Comparison of ENCODE assay signal across 8 cellular contexts in the genomic region with DNA sequence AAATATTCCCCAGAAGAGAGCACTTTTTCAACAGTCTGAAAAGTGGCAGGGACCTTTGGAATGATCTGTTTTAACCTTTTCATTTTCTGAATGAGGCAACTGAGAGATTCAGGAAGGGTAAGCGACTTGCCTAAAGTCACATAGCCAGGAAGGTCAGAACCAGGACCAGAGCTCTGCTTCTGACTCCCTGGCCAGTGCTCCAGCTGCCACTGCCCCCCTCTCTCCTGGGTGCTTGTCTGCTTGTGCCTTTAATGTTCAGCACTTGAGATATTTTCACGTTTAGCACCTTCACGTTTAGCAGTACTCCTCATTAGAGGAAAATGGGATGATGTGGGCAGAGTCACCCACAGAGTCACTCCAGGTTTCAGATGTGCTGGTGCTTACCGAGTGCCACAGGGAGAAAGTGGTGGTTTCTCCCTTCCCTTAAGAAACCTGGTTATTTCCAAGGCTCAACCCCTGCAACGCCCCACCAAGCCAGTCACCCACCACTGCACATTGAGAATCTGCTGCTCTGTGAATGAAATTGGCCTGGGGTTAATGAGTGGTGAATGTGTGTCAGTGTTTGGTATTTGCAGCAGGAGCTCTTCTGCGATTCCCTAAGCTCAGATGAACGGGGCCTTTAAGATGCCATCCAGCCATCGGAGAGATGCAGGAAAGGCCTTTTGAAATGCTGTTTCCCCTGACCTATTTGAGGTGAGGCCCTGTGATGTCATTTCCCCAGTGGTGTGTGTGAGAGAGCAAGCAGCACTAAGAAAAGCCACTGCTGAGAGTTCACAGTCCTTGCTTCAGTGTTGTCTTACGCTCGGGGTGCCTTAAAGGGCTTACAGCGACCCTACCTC.
A peak's percentile ranks its signal among the peaks of the same experiment; 100 is the strongest.
DNase-seq lines count a peak whose midpoint lies in the region; ATAC-seq, FAIRE-seq and TF ChIP-seq lines count a peak whose summit lies in the region.

No MANE protein-coding gene starts in this region.

- no peak overlapping the region for H3K4me3 ChIP-seq in upper lobe of left lung

- peaks cover 72% of the 10 kb centered on the region for H3K4me1 Mint-ChIP-seq in osteocyte (ENCODE audit: unreplicated experiment)

- no peaks in the 10 kb centered on the region for H3K36me3 Mint-ChIP-seq in osteocyte (ENCODE audit: unreplicated experiment)

- no peaks in the 10 kb centered on the region for H3K9me3 ChIP-seq in upper lobe of left lung

- TF ChIP-seq CTCF in osteocyte (IDR thresholded peaks at IDR 0.05) (no peak), upper lobe of left lung (IDR thresholded peaks at IDR 0.05) (no peak)

- DNase-seq in GM19239 (ENCODE audit: insufficient read length, low spot score), result no peak
- peak; percentile 37 to 52 for DNase-seq in activated CD8-positive, alpha-beta memory T cell treated with anti-CD3 and anti-CD28 coated beads for 4 hours (ENCODE audit: low read depth in 2 of 2)
- no peak for DNase-seq in osteocyte (ENCODE audit: extremely low spot score, unreplicated experiment)
- no peak for DNase-seq in upper lobe of left lung
- no peak for DNase-seq in ecto neural progenitor cell (ENCODE audit: low spot score)
- DNase-seq in ureter (ENCODE audit: low spot score), result no peak

- H3K36me3 ChIP-seq in upper lobe of left lung, result no peaks in the 10 kb centered on the region

- TF ChIP-seq POLR2A in upper lobe of left lung (IDR thresholded peaks at IDR 0.05), result peak in 1 of 4 donors; percentile 30

- peak overlapping the region; percentile 75 to 86 (median 82) for H3K27ac ChIP-seq in upper lobe of left lung

- 39 to 55% methylated on average over 6 to 11 of the region's 11 CpGs for WGBS in upper lobe of left lung, 2 donors

- no peak for TF ChIP-seq EP300 in upper lobe of left lung (IDR thresholded peaks at IDR 0.05)

- H3K4me1 ChIP-seq in upper lobe of left lung, result peaks cover 66 to 71% (median 69%) of the 10 kb centered on the region in 4 donors

- H3K27ac Mint-ChIP-seq in osteocyte (ENCODE audit: unreplicated experiment), result peak overlapping the region; percentile 87

- H3K4me3 Mint-ChIP-seq in osteocyte (ENCODE audit: unreplicated experiment), result no peak overlapping the region

- H3K27me3 ChIP-seq in upper lobe of left lung, result no peaks in the 10 kb centered on the region

- peak; percentile 51 for ATAC-seq in HG03442 (IDR thresholded peaks at IDR 0.05; ENCODE audit: unreplicated experiment)
- ATAC-seq in esophagus mucosa, result peak; percentile 50
- peak; percentile 46 to 67 for ATAC-seq in upper lobe of left lung (ENCODE audit: low FRiP score in 2 of 2)

- no peaks in the 10 kb centered on the region for H3K27me3 Mint-ChIP-seq in osteocyte (ENCODE audit: unreplicated experiment)

- H3K9me3 Mint-ChIP-seq in osteocyte (ENCODE audit: unreplicated experiment), result no peaks in the 10 kb centered on the region

- peak; percentile 94 for FAIRE-seq in GM19239 (lab: Jason Lieb, UNC)

Comparison
In these comparisons a context has a peak if more than half of its experiments do, and no peak if none do; other contexts are left out.
1. DNase-seq: peak in activated CD8-positive, alpha-beta memory T cell treated with anti-CD3 and anti-CD28 coated beads for 4 hours (2 of 2); none in GM19239 (single experiment), osteocyte (single experiment), upper lobe of left lung (0 of 2), ecto neural progenitor cell (single experiment) and ureter (single experiment).
2. Peak in every context shown above with its lines, with median percentiles within 50 percentile points of each other: ATAC-seq.